Comparison of ENCODE assay signal across 8 cellular contexts in the genomic region with DNA sequence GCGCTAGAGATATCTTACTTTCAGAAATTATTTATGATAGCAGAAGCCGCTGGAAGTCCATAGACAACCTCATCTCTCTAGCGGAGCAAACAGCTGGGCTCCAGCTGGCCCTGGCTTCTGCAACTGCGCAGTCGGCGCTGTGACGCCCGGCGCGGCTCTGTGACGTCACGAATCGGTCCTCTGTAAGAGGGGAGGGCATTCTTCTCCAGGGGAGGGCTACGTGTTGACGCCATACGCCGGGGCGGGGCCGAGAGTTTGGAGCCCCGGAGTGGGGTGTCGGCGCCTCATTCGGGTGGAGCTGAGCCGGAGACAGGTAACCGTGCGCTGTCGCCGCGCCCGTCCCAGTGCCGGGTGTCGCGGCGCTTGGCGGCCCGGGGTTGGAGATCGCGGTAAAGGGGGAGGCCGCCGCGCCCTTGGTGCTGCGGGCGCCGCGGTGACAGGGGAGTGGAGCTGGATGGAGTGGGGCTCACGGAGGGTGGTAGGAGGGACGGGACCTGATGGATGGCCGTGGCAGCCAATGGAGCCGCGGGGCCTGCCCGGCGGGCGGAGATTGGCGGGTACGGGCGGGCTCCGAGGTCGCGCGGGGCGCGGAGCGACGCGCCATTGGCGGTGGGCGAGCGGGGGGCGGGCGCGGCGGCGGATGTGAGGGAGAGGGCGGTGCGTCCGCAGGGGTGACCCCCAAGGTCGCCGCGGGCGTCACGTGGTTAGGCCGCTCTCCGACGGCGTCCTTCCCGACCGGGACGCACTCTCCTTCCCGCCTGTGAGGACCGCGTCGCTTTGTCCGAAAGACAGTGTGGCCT. TPM values are rescaled to one million over a fixed set of nuclear protein-coding genes. Genes with fewer than 3 reads are reported as not detected.
DNase-seq lines count a peak whose midpoint lies in the region; ATAC-seq and TF ChIP-seq lines count a peak whose summit lies in the region.

Gene OGDH, plus strand, starts transcription at position 287 of the 800 bp plus-strand sequence. CDS start 17,717 bp downstream, outside the sequence.

- H3K4me1 ChIP-seq in ACC112 (ENCODE audit: control insufficient read depth, insufficient read depth, low read length, unreplicated experiment) (peaks cover 6% of the 10 kb centered on the region), breast epithelium (no peaks in the 10 kb centered on the region)

- ATAC-seq in GM18870 (IDR thresholded peaks at IDR 0.05; ENCODE audit: unreplicated experiment): peak; percentile 86
- peak; percentile 95 for ATAC-seq in HG03135 (IDR thresholded peaks at IDR 0.05; ENCODE audit: unreplicated experiment)

- H3K27ac ChIP-seq in ACC112 (ENCODE audit: low read depth, low read length) (peak within 1 kb of the TSS; percentile 85), VCaP (peak within 1 kb of the TSS; percentile 95), breast epithelium (peak within 1 kb of the TSS; percentile 98), skin epidermis (peak within 1 kb of the TSS; percentile 87 to 99 (median 94))

- H3K27me3 ChIP-seq in ACC112 (ENCODE audit: insufficient read depth, low read length) (no peaks in the 10 kb centered on the region), breast epithelium (no peaks in the 10 kb centered on the region)

- H3K36me3 ChIP-seq in ACC112 (ENCODE audit: insufficient read depth, low read length): no peaks in the 10 kb centered on the region
- H3K36me3 ChIP-seq in breast epithelium: no peaks in the 10 kb centered on the region

- TF ChIP-seq CTCF in VCaP (conservative IDR thresholded peaks at IDR 0.05) (no peak), breast epithelium (IDR thresholded peaks at IDR 0.05) (no peak)

- H3K9me3 ChIP-seq in breast epithelium (no peaks in the 10 kb centered on the region), iPS-18c (ENCODE audit: control insufficient read depth, insufficient read depth, low read length) (no peaks in the 10 kb centered on the region)

- intact Hi-C loops in breast epithelium (cut with DNase I; ENCODE audit: low total_unique reads): no loop called here

- H3K4me3 ChIP-seq in ACC112 (ENCODE audit: low read depth, low read length): peak within 1 kb of the TSS; percentile 93
- H3K4me3 ChIP-seq in breast epithelium: peak within 1 kb of the TSS; percentile 75 to 88 (median 83)
- H3K4me3 ChIP-seq in iPS-18c (ENCODE audit: insufficient read depth, low read depth, low read length): peak within 1 kb of the TSS; percentile 88
- peak within 1 kb of the TSS; percentile 58 to 88 (median 70) for H3K4me3 ChIP-seq in skin epidermis

- peak; percentile 85 for TF ChIP-seq POLR2A in breast epithelium (IDR thresholded peaks at IDR 0.05)

- peaks cover 44% of the 10 kb centered on the region for H3K79me2 ChIP-seq in ACC112 (ENCODE audit: control insufficient read depth, insufficient read depth, low read length, unreplicated experiment)

- peak within 1 kb of the TSS; percentile 90 for H2AFZ ChIP-seq in ACC112 (ENCODE audit: low read length, unreplicated experiment)

- DNase-seq in NCI-H2196 treated with DMSO at 0.1 percent for 48 hours (lab: John Stamatoyannopoulos, UW; ENCODE audit: unreplicated experiment): peak; percentile 98
- peak; percentile 98 to 99 for DNase-seq in breast epithelium (ENCODE audit: low spot score in 2 of 2)

RNA-seq across cellular contexts. Expression of gene OGDH, which starts in this region (rescaled TPM):
- 10 to 100 TPM; 45.7 to 67.5 (median 46.2) TPM for total RNA-seq in breast epithelium

Comparison
In these comparisons a context has a peak if more than half of its experiments do, and no peak if none do; other contexts are left out.
1. Peak in every context shown above with its lines: DNase-seq, ATAC-seq, H3K4me3 ChIP-seq and H3K27ac ChIP-seq.